ENCODE assay signal across 26 cellular contexts in the genomic region with DNA sequence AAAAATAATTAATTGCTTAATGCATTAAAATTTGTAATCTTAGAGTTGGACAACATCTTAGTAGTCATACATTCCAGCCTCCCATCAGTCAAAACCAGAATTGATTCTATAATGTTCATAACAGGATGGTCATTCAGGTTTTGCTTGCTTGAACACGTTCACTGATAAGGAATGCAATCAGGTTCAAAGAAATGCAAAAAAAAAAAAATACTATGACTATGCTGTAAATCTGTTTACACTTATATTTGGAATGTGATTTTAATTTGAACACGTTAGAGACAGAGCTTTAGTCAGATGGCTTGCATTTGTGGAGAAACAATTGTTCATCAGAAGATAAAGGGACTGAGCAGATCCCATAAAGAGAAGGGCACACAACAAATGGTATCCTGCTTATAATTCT.
"Had no signal": no experiment of that assay in that cellular context is flagged by ENCODE, and none has a peak within 500 bp of the region (broad histone marks: within the 10 kb centered on the region; RNA-seq: fewer than 3 reads in every experiment).

No MANE protein-coding gene starts in this region.

- H3K27me3 ChIP-seq: adrenal gland, colonic mucosa, dorsolateral prefrontal cortex, left lung, neural progenitor cell, sigmoid colon, testis, vagina had no signal

- DNase-seq: activated B cell treated with CpG ODN at 0.5 μM for 24 hours; activated CD4-positive, alpha-beta T cell treated with anti-CD3 and anti-CD28 coated beads for 36 hours; activated CD4-positive, alpha-beta T cell treated with anti-CD3 and anti-CD28 coated beads, Interleukin-2, amount 50 U/mL, for 48 hours; activated CD8-positive, alpha-beta memory T cell treated with anti-CD3 and anti-CD28 coated beads, Interleukin-2, amount 50 U/mL, for 48 hours; activated naive CD4-positive, alpha-beta T cell; activated T-cell treated with anti-CD3 and anti-CD28 coated beads, Interleukin-2, amount 50 U/mL, for 4 hours; adrenal gland; colonic mucosa; dorsolateral prefrontal cortex; foreskin melanocyte; kidney glomerular epithelial cell; left lung; naive thymus-derived CD8-positive, alpha-beta T cell; retina; sigmoid colon; stimulated activated CD4-positive, alpha-beta T cell treated with anti-CD3 and anti-CD28 coated beads, Interleukin-2, amount 100 ng/mL, for 48 hours; stimulated activated CD8-positive, alpha-beta memory T cell treated with anti-CD3 and anti-CD28 coated beads, Interleukin-4, amount 100 ng/mL, for 48 hours; stimulated activated naive B cell treated with anti-CD40 and anti-IgM and Interleukin-4, amounts not matched to agents 10 μg/mL and 1 μg/mL and 100 μg/mL, for 72 hours; T-helper 9 cell; testis had no signal

- H3K9me3 ChIP-seq: adrenal gland, colonic mucosa, left lung, sigmoid colon, testis, vagina had no signal

- ATAC-seq: activated CD4-positive, alpha-beta T cell treated with anti-CD3 and anti-CD28 coated beads for 36 hours; activated T-cell treated with anti-CD3 and anti-CD28 coated beads, Interleukin-2, amount 50 U/mL, for 4 hours; left lung; naive thymus-derived CD8-positive, alpha-beta T cell; stimulated activated naive B cell treated with anti-CD40 and anti-IgM and Interleukin-4, amounts not matched to agents 10 μg/mL and 1 μg/mL and 100 μg/mL, for 72 hours had no signal

- H3K4me1 Mint-ChIP-seq: activated B cell treated with CpG ODN at 0.5 μM for 24 hours; naive thymus-derived CD8-positive, alpha-beta T cell; stimulated activated naive B cell treated with anti-CD40 and anti-IgM and Interleukin-4, amounts not matched to agents 10 μg/mL and 1 μg/mL and 100 μg/mL, for 72 hours had no signal

- H3K9ac ChIP-seq: neural progenitor cell had no signal

- H3K4me3 Mint-ChIP-seq: activated B cell treated with CpG ODN at 0.5 μM for 24 hours; activated CD4-positive, alpha-beta T cell treated with anti-CD3 and anti-CD28 coated beads for 36 hours; activated naive CD8-positive, alpha-beta T cell; activated T-cell treated with anti-CD3 and anti-CD28 coated beads, Interleukin-2, amount 50 U/mL, for 4 hours; mesothelial cell of epicardium; naive thymus-derived CD8-positive, alpha-beta T cell; neural progenitor cell; stimulated activated naive B cell treated with anti-CD40 and anti-IgM and Interleukin-4, amounts not matched to agents 10 μg/mL and 1 μg/mL and 100 μg/mL, for 72 hours had no signal

- H3K27ac Mint-ChIP-seq: activated B cell treated with CpG ODN at 0.5 μM for 24 hours; activated CD4-positive, alpha-beta T cell treated with anti-CD3 and anti-CD28 coated beads for 36 hours; activated naive CD8-positive, alpha-beta T cell; activated T-helper 2 cell treated with anti-CD3 and anti-CD28 coated beads, Interferon-gamma antibody, Interleukin-2, Interleukin-4, amounts not matched to agents 10 μg/mL and 5 μg/mL and 100 μg/mL, durations not matched to agents 14 hours and 24 hours and 36 hours; mesothelial cell of epicardium; naive thymus-derived CD8-positive, alpha-beta T cell; neural progenitor cell; progenitor cell of endocrine pancreas; stimulated activated naive B cell treated with anti-CD40 and anti-IgM and Interleukin-4, amounts not matched to agents 10 μg/mL and 1 μg/mL and 100 μg/mL, for 72 hours had no signal

- H3K27me3 Mint-ChIP-seq: activated CD4-positive, alpha-beta T cell treated with anti-CD3 and anti-CD28 coated beads for 36 hours; activated naive CD8-positive, alpha-beta T cell; naive thymus-derived CD8-positive, alpha-beta T cell; progenitor cell of endocrine pancreas; stimulated activated naive B cell treated with anti-CD40 and anti-IgM and Interleukin-4, amounts not matched to agents 10 μg/mL and 1 μg/mL and 100 μg/mL, for 72 hours had no signal

- H3K36me3 ChIP-seq: adrenal gland, colonic mucosa, left lung, neural progenitor cell, sigmoid colon, vagina had no signal

- H2AFZ ChIP-seq: neural progenitor cell had no signal

- H3K27ac ChIP-seq: adrenal gland, colonic mucosa, dorsolateral prefrontal cortex, left lung, neural progenitor cell, sigmoid colon, testis, vagina had no signal

- H3K4me3 ChIP-seq: adrenal gland, colonic mucosa, dorsolateral prefrontal cortex, left lung, neural progenitor cell, sigmoid colon, testis, vagina had no signal

- H3K9me3 Mint-ChIP-seq: activated B cell treated with CpG ODN at 0.5 μM for 24 hours; activated T-cell treated with anti-CD3 and anti-CD28 coated beads, Interleukin-2, amount 50 U/mL, for 4 hours; activated T-helper 2 cell treated with anti-CD3 and anti-CD28 coated beads, Interferon-gamma antibody, Interleukin-2, Interleukin-4, amounts not matched to agents 10 μg/mL and 5 μg/mL and 100 μg/mL, durations not matched to agents 14 hours and 24 hours and 36 hours; mesothelial cell of epicardium; neural progenitor cell; stimulated activated naive B cell treated with anti-CD40 and anti-IgM and Interleukin-4, amounts not matched to agents 10 μg/mL and 1 μg/mL and 100 μg/mL, for 72 hours had no signal

- H3K36me3 Mint-ChIP-seq: activated naive CD8-positive, alpha-beta T cell; mesothelial cell of epicardium; naive thymus-derived CD8-positive, alpha-beta T cell; stimulated activated naive B cell treated with anti-CD40 and anti-IgM and Interleukin-4, amounts not matched to agents 10 μg/mL and 1 μg/mL and 100 μg/mL, for 72 hours had no signal

- H3K4me2 ChIP-seq: neural progenitor cell had no signal

- H3K4me1 ChIP-seq: adrenal gland, colonic mucosa, left lung, sigmoid colon, testis, vagina had no signal
